ENCODE assay signal across 22 cellular contexts in genomic region chr18:25704096-25704870, GRCh38.
DNase-seq lines count a peak whose midpoint lies in the region; FAIRE-seq and TF ChIP-seq lines count a peak whose summit lies in the region.
"Had no signal": no experiment of that assay in that cellular context is flagged by ENCODE, and none has a peak within 500 bp of the region (broad histone marks: within the 10 kb centered on the region; RNA-seq: fewer than 3 reads in every experiment).

No MANE protein-coding gene starts in this region.

- no peak overlapping the region for H4K8ac ChIP-seq in H1 (ENCODE audit: extremely low read depth, insufficient read depth, low read length)

- CTCF ChIA-PET in H1 (lab: Charles Lee; ENCODE audit: partially characterized antibody) = interaction anchor here (0.5 to 1.6 kb wide), 4 partner anchors 20 to 113 kb away, joined by 3 to 5 read pairs (median 3); no protein-coding TSS in a partner anchor
- CTCF ChIA-PET in activated CD4-positive, alpha-beta T cell treated with anti-CD3 and anti-CD28 coated beads, Interleukin-2, amount 10 ng/mL, durations not matched to agents 7 days and 5 days (lab: Charles Lee) = no interaction called here

- peaks cover 2% of the 10 kb centered on the region; the same call in 1 of the 2 replicates for H3K23me2 ChIP-seq in H1 (ENCODE audit: low read depth, low read length)

- no peak overlapping the region for H2BK15ac ChIP-seq in H1 (ENCODE audit: low read length)

- H3K23ac ChIP-seq in H1 (ENCODE audit: insufficient read length) = no peak overlapping the region

- H2AFZ ChIP-seq in H1 (ENCODE audit: low read length) (peak overlapping the region; percentile 84; the same call in 1 of the 2 replicates), neural progenitor cell (replicated peaks) (peak overlapping the region; percentile 55)

- no peak overlapping the region for H3K27ac ChIP-seq in H1 (ENCODE audit: low read depth, low read length)
- H3K27ac ChIP-seq in neural progenitor cell = no peak overlapping the region
- no peak overlapping the region for H3K27ac ChIP-seq in right atrium auricular region
- H3K27ac ChIP-seq: RWPE1, SJSA1 had no signal

- no peak for TF ChIP-seq CTCF in H1 (IDR thresholded peaks at IDR 0.05; ENCODE audit: control extremely low read depth in 1 of 3, insufficient read depth in 1 of 3, low read depth in 1 of 3, low read length in 3 of 3)
- TF ChIP-seq CTCF in neural progenitor cell (IDR thresholded peaks at IDR 0.05) = no peak
- TF ChIP-seq CTCF in right atrium auricular region (IDR thresholded peaks at IDR 0.05) = no peak

- H3K9me3 ChIP-seq in H1 (ENCODE audit: insufficient read depth in 2 of 2, low read depth in 1 of 2, low read length in 1 of 2) (no peaks in the 10 kb centered on the region), neural progenitor cell (ENCODE audit: low read depth) (no peaks in the 10 kb centered on the region), right atrium auricular region (no peaks in the 10 kb centered on the region)
- H3K9me3 ChIP-seq: SJSA1 had no signal

- no peaks in the 10 kb centered on the region for H3K27me3 ChIP-seq in H1 (replicated peaks in 1 of 4; ENCODE audit: control insufficient read depth in 3 of 4, extremely low read depth in 1 of 4, insufficient read depth in 3 of 4, low read length in 3 of 4)
- H3K27me3 ChIP-seq in neural progenitor cell = no peaks in the 10 kb centered on the region
- H3K27me3 ChIP-seq in right atrium auricular region = no peaks in the 10 kb centered on the region
- H3K27me3 ChIP-seq: SJSA1 had no signal

- FAIRE-seq in H1 (lab: Jason Lieb, UNC) = no peak
- FAIRE-seq: G401.6, H54 had no signal

- H3K4me3 ChIP-seq in H1 (ENCODE audit: extremely low read depth in 1 of 4, insufficient read depth in 2 of 4, low read depth in 3 of 4, low read length in 4 of 4) (no peak overlapping the region), neural progenitor cell (no peak overlapping the region), right atrium auricular region (no peak overlapping the region)
- H3K4me3 ChIP-seq: SJSA1 had no signal

- no peak for TF ChIP-seq RAD21 in H1 (IDR thresholded peaks at IDR 0.05 in 1 of 2, conservative IDR thresholded peaks at IDR 0.05 in 1 of 2; ENCODE audit: low read depth in 2 of 2, low read length in 2 of 2)

- no peak overlapping the region for H2BK120ac ChIP-seq in H1 (replicated peaks; ENCODE audit: low read depth, low read length)

- H3K4ac ChIP-seq in H1 (replicated peaks; ENCODE audit: insufficient read length, low read depth, low read length) = no peak overlapping the region

- H3K4me3 Mint-ChIP-seq in neural progenitor cell = no peak overlapping the region
- no peak overlapping the region for H3K4me3 Mint-ChIP-seq in activated CD4-positive, alpha-beta T cell treated with anti-CD3 and anti-CD28 coated beads, Interleukin-2, amount 10 ng/mL, durations not matched to agents 7 days and 5 days
- H3K4me3 Mint-ChIP-seq: CD4-positive, alpha-beta memory T cell; HFFc6 had no signal

- H3K4me2 ChIP-seq in H1 (ENCODE audit: insufficient read depth in 1 of 2, low read depth in 2 of 2, low read length in 2 of 2) (no peak overlapping the region), neural progenitor cell (no peak overlapping the region)

- H4K5ac ChIP-seq in H1 (ENCODE audit: insufficient read length, low read depth, low read length) = no peak overlapping the region

- H3K79me2 ChIP-seq in H1 (ENCODE audit: control insufficient read depth in 1 of 2, insufficient read depth in 2 of 2, low read length in 2 of 2) (no peaks in the 10 kb centered on the region), neural progenitor cell (ENCODE audit: low read depth) (no peaks in the 10 kb centered on the region)

- no peaks in the 10 kb centered on the region for H3K79me1 ChIP-seq in H1 (ENCODE audit: low read depth, low read length)

- no peak overlapping the region for H2BK5ac ChIP-seq in H1 (ENCODE audit: low read depth, low read length)

- no peaks in the 10 kb centered on the region for H3K36me3 ChIP-seq in H1 (ENCODE audit: control insufficient read depth in 2 of 4, insufficient read depth in 4 of 4, low read length in 3 of 4)
- H3K36me3 ChIP-seq in neural progenitor cell = no peaks in the 10 kb centered on the region
- no peaks in the 10 kb centered on the region for H3K36me3 ChIP-seq in right atrium auricular region
- H3K36me3 ChIP-seq: SJSA1 had no signal

- peaks cover 20% of the 10 kb centered on the region for H3K4me1 Mint-ChIP-seq in neural progenitor cell
- no peaks in the 10 kb centered on the region for H3K4me1 Mint-ChIP-seq in activated CD4-positive, alpha-beta T cell treated with anti-CD3 and anti-CD28 coated beads, Interleukin-2, amount 10 ng/mL, durations not matched to agents 7 days and 5 days
- H3K4me1 Mint-ChIP-seq: CD4-positive, alpha-beta memory T cell had no signal

- no peak overlapping the region for H2BK12ac ChIP-seq in H1 (ENCODE audit: low read depth, low read length)

- H2AK5ac ChIP-seq in H1 (ENCODE audit: low read depth, low read length) = no peak overlapping the region

- H3F3A ChIP-seq in neural progenitor cell (ENCODE audit: low read depth) = no peaks in the 10 kb centered on the region

- H3K4me1 ChIP-seq in H1 (replicated peaks in 1 of 4; ENCODE audit: control insufficient read depth in 3 of 4, insufficient read depth in 4 of 4, low read length in 3 of 4) (no peaks in the 10 kb centered on the region), neural progenitor cell (peaks cover 13% of the 10 kb centered on the region), right atrium auricular region (no peaks in the 10 kb centered on the region)

- H4K20me1 ChIP-seq in H1 (replicated peaks in 1 of 2; ENCODE audit: control insufficient read depth in 1 of 2, insufficient read depth in 2 of 2, low read length in 2 of 2) (no peaks in the 10 kb centered on the region), neural progenitor cell (ENCODE audit: low read depth) (no peaks in the 10 kb centered on the region)

- 92% methylated on average over 15 of the region's 15 CpGs; no CpG with 5 or more reads in 1 of the 2 experiments for WGBS in H1 (ENCODE audit: extremely low coverage in 1 of 2, insufficient coverage in 1 of 2, insufficient read length in 1 of 2, insufficient replicate concordance in 2 of 2, low coverage in 1 of 2, low lambda C conversion rate in 2 of 2, missing lambda C conversion rate in 1 of 2), 2 experiments

- TF ChIP-seq EP300 in H1 (IDR thresholded peaks at IDR 0.05; ENCODE audit: borderline replicate concordance in 1 of 2, low read depth in 2 of 2, low read length in 2 of 2) = no peak

- H3K27me3 Mint-ChIP-seq in neural progenitor cell (ENCODE audit: insufficient read depth, low read depth) = peaks cover 7% of the 10 kb centered on the region
- H3K27me3 Mint-ChIP-seq in activated CD4-positive, alpha-beta T cell treated with anti-CD3 and anti-CD28 coated beads, Interleukin-2, amount 10 ng/mL, durations not matched to agents 7 days and 5 days = no peaks in the 10 kb centered on the region
- H3K27me3 Mint-ChIP-seq: CD4-positive, alpha-beta memory T cell had no signal

- no peak overlapping the region for H3K56ac ChIP-seq in H1 (replicated peaks; ENCODE audit: insufficient read length, low read depth, low read length)

- H3K18ac ChIP-seq in H1 (ENCODE audit: extremely low read depth, low read length) = no peak overlapping the region

- H2BK20ac ChIP-seq in H1 (ENCODE audit: low read length) = no peak overlapping the region; the same call in 1 of the 2 replicates

- DNase-seq in DMS114 treated with DMSO at 0.1 percent for 48 hours (lab: John Stamatoyannopoulos, UW; ENCODE audit: unreplicated experiment) = peak; percentile 0
- peak; percentile 48 for DNase-seq in NCI-H69 (lab: John Stamatoyannopoulos, UW)
- DNase-seq in H1 (ENCODE audit: low read depth in 1 of 2, low spot score in 2 of 2) = no peak
- no peak for DNase-seq in neural progenitor cell (ENCODE audit: low spot score)
- DNase-seq in right atrium auricular region (ENCODE audit: low spot score) = no peak
- DNase-seq in NCI-H1436 treated with DMSO at 0.1 percent for 48 hours (lab: John Stamatoyannopoulos, UW) = no peak
- DNase-seq in activated CD4-positive, alpha-beta T cell treated with anti-CD3 and anti-CD28 coated beads, Interleukin-2, amount 10 ng/mL, durations not matched to agents 7 days and 5 days = no peak
- DNase-seq in NCI-H146 treated with DMSO at 0.1 percent for 48 hours (lab: John Stamatoyannopoulos, UW; ENCODE audit: unreplicated experiment) = no peak
- DNase-seq: 8988T; Calu3; CD4-positive, alpha-beta memory T cell; DND-41; HFFc6; Kasumi-1; NCI-H1105 treated with DMSO at 0.1 percent for 48 hours; NCI-H2171 treated with DMSO at 0.1 percent for 48 hours; NCI-H446 treated with DMSO at 0.1 percent for 48 hours; NCI-H748 treated with DMSO at 0.1 percent for 48 hours had no signal

- H3K9ac ChIP-seq in H1 (replicated peaks in 1 of 4; ENCODE audit: extremely low read depth in 1 of 4, low read depth in 3 of 4, low read length in 3 of 4) (no peak overlapping the region), neural progenitor cell (no peak overlapping the region)

- TF ChIP-seq POLR2A in H1 (IDR thresholded peaks at IDR 0.05; ENCODE audit: control extremely low read depth in 1 of 2, low read depth in 2 of 2, low read length in 2 of 2) = no peak

- H3K27ac Mint-ChIP-seq in neural progenitor cell = no peak overlapping the region
- no peak overlapping the region for H3K27ac Mint-ChIP-seq in activated CD4-positive, alpha-beta T cell treated with anti-CD3 and anti-CD28 coated beads, Interleukin-2, amount 10 ng/mL, durations not matched to agents 7 days and 5 days
- H3K27ac Mint-ChIP-seq: CD4-positive, alpha-beta memory T cell; HFFc6 had no signal

- no peak overlapping the region for H4K91ac ChIP-seq in H1 (replicated peaks; ENCODE audit: insufficient read length, low read length)

- no peaks in the 10 kb centered on the region for H3K36me3 Mint-ChIP-seq in neural progenitor cell
- H3K36me3 Mint-ChIP-seq in activated CD4-positive, alpha-beta T cell treated with anti-CD3 and anti-CD28 coated beads, Interleukin-2, amount 10 ng/mL, durations not matched to agents 7 days and 5 days (ENCODE audit: low read depth) = no peaks in the 10 kb centered on the region
- H3K36me3 Mint-ChIP-seq: CD4-positive, alpha-beta memory T cell had no signal

- POLR2A ChIA-PET in H1 (lab: Charles Lee; ENCODE audit: partially characterized antibody) = interaction anchor here (1.0 kb wide), 1 partner anchor 25 kb away, joined by 3 read pairs; no protein-coding TSS in a partner anchor
- POLR2A ChIA-PET in activated CD4-positive, alpha-beta T cell treated with anti-CD3 and anti-CD28 coated beads, Interleukin-2, amount 10 ng/mL, durations not matched to agents 7 days and 5 days (lab: Charles Lee) = no interaction called here

- no peak overlapping the region for H3K14ac ChIP-seq in H1 (ENCODE audit: insufficient read length)

- peaks cover 6% of the 10 kb centered on the region for H3K9me3 Mint-ChIP-seq in neural progenitor cell
- H3K9me3 Mint-ChIP-seq in activated CD4-positive, alpha-beta T cell treated with anti-CD3 and anti-CD28 coated beads, Interleukin-2, amount 10 ng/mL, durations not matched to agents 7 days and 5 days = no peaks in the 10 kb centered on the region
- H3K9me3 Mint-ChIP-seq: HFFc6 had no signal

TF ChIP-seq in H1, 55 proteins besides CTCF, POLR2A, EP300 and RAD21 (continues in another document):
- TF ChIP-seq TEAD4 (IDR thresholded peaks at IDR 0.05; ENCODE audit: low read depth, low read length) = no peak
- TF ChIP-seq HDAC2 (IDR thresholded peaks at IDR 0.05; ENCODE audit: borderline replicate concordance in 1 of 2, low read depth in 2 of 2, low read length in 2 of 2) = no peak
- TF ChIP-seq ZNF274 (IDR thresholded peaks at IDR 0.05; ENCODE audit: borderline replicate concordance, extremely low read depth, low read length) = no peak

Comparison
In these comparisons a context has a peak if more than half of its experiments do, and no peak if none do; other contexts are left out.
1. DNase-seq: peak in DMS114 treated with DMSO at 0.1 percent for 48 hours (single experiment) and NCI-H69 (single experiment); none in H1 (0 of 2), neural progenitor cell (single experiment), right atrium auricular region (single experiment), NCI-H1436 treated with DMSO at 0.1 percent for 48 hours (single experiment), activated CD4-positive, alpha-beta T cell treated with anti-CD3 and anti-CD28 coated beads, Interleukin-2, amount 10 ng/mL, durations not matched to agents 7 days and 5 days (single experiment) and NCI-H146 treated with DMSO at 0.1 percent for 48 hours (single experiment).